ENCODE assay signal across 16 cellular contexts in the genomic region with DNA sequence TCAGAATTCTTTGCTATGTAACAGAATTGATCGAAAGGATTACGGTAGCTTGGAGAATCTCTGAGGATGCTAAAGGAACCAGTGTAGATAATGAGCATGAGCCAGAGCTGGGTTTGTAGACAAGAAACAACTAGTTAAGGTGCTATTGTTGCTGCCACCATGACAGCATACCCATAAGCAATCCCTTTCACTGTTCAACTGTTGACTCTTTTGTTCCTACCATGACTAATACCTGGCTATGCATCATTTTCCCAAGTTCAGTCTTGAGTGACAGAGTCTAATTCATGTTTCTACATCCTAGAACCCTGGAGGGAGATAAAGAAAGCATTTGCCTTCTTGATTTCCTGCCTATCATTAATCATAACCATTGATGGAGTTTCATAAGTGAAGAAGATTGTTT.
"Had no signal": no experiment of that assay in that cellular context is flagged by ENCODE, and none has a peak within 500 bp of the region (broad histone marks: within the 10 kb centered on the region; RNA-seq: fewer than 3 reads in every experiment).

No MANE protein-coding gene starts in this region.

- H3K4me1 ChIP-seq: ascending aorta, left lung, upper lobe of left lung had no signal

- H3K27ac ChIP-seq: ascending aorta, left lung, thoracic aorta, upper lobe of left lung had no signal

- H3K27me3 Mint-ChIP-seq: activated CD4-positive, alpha-beta T cell treated with anti-CD3 and anti-CD28 coated beads, Interleukin-2, amount 10 ng/mL, durations not matched to agents 24 days and 14 days; activated CD8-positive, alpha-beta T cell treated with anti-CD3 and anti-CD28 coated beads for 36 hours; activated naive CD4-positive, alpha-beta T cell treated with anti-CD3 and anti-CD28 coated beads, Interleukin-2, amount 10 ng/mL, durations not matched to agents 7 days and 5 days; activated naive CD8-positive, alpha-beta T cell treated with anti-CD3 and anti-CD28 coated beads, Interleukin-2, amount 50 U/mL, for 24 hours; effector memory CD8-positive, alpha-beta T cell; stimulated activated naive B cell treated with anti-CD40 and anti-IgM and Interleukin-4, amounts not matched to agents 10 μg/mL and 1 μg/mL and 100 μg/mL, for 72 hours had no signal

- H3K9me3 ChIP-seq: ascending aorta, left lung, thoracic aorta, upper lobe of left lung had no signal

- H3K36me3 Mint-ChIP-seq: activated naive CD4-positive, alpha-beta T cell treated with anti-CD3 and anti-CD28 coated beads, Interleukin-2, amount 10 ng/mL, durations not matched to agents 7 days and 5 days; stimulated activated naive B cell treated with anti-CD40 and anti-IgM and Interleukin-4, amounts not matched to agents 10 μg/mL and 1 μg/mL and 100 μg/mL, for 72 hours had no signal

- H3K9me3 Mint-ChIP-seq: activated CD4-positive, alpha-beta T cell treated with anti-CD3 and anti-CD28 coated beads, Interleukin-2, amount 10 ng/mL, durations not matched to agents 24 days and 14 days; stimulated activated naive B cell treated with anti-CD40 and anti-IgM and Interleukin-4, amounts not matched to agents 10 μg/mL and 1 μg/mL and 100 μg/mL, for 72 hours had no signal

- H3K4me3 ChIP-seq: ascending aorta, left lung, thoracic aorta, upper lobe of left lung had no signal

- H3K27me3 ChIP-seq: ascending aorta, left lung, upper lobe of left lung had no signal

- H3K36me3 ChIP-seq: ascending aorta, left lung, thoracic aorta, upper lobe of left lung had no signal

- H3K4me3 Mint-ChIP-seq: activated CD4-positive, alpha-beta T cell treated with anti-CD3 and anti-CD28 coated beads, Interleukin-2, amount 10 ng/mL, durations not matched to agents 24 days and 14 days; activated CD8-positive, alpha-beta T cell treated with anti-CD3 and anti-CD28 coated beads for 36 hours; activated naive CD4-positive, alpha-beta T cell treated with anti-CD3 and anti-CD28 coated beads, Interleukin-2, amount 10 ng/mL, durations not matched to agents 7 days and 5 days; activated naive CD8-positive, alpha-beta T cell treated with anti-CD3 and anti-CD28 coated beads, Interleukin-2, amount 50 U/mL, for 24 hours; effector memory CD8-positive, alpha-beta T cell; stimulated activated naive B cell treated with anti-CD40 and anti-IgM and Interleukin-4, amounts not matched to agents 10 μg/mL and 1 μg/mL and 100 μg/mL, for 72 hours had no signal

- H3K27ac Mint-ChIP-seq: activated CD4-positive, alpha-beta T cell treated with anti-CD3 and anti-CD28 coated beads, Interleukin-2, amount 10 ng/mL, durations not matched to agents 24 days and 14 days; activated CD8-positive, alpha-beta T cell treated with anti-CD3 and anti-CD28 coated beads for 36 hours; activated naive CD4-positive, alpha-beta T cell treated with anti-CD3 and anti-CD28 coated beads, Interleukin-2, amount 10 ng/mL, durations not matched to agents 7 days and 5 days; activated naive CD8-positive, alpha-beta T cell treated with anti-CD3 and anti-CD28 coated beads, Interleukin-2, amount 50 U/mL, for 24 hours; effector memory CD8-positive, alpha-beta T cell; stimulated activated naive B cell treated with anti-CD40 and anti-IgM and Interleukin-4, amounts not matched to agents 10 μg/mL and 1 μg/mL and 100 μg/mL, for 72 hours had no signal

- H3K4me1 Mint-ChIP-seq: activated CD4-positive, alpha-beta T cell treated with anti-CD3 and anti-CD28 coated beads, Interleukin-2, amount 10 ng/mL, durations not matched to agents 24 days and 14 days; activated naive CD4-positive, alpha-beta T cell treated with anti-CD3 and anti-CD28 coated beads, Interleukin-2, amount 10 ng/mL, durations not matched to agents 7 days and 5 days; activated naive CD8-positive, alpha-beta T cell treated with anti-CD3 and anti-CD28 coated beads, Interleukin-2, amount 50 U/mL, for 24 hours; stimulated activated naive B cell treated with anti-CD40 and anti-IgM and Interleukin-4, amounts not matched to agents 10 μg/mL and 1 μg/mL and 100 μg/mL, for 72 hours had no signal

- DNase-seq: activated CD4-positive, alpha-beta T cell treated with anti-CD3 and anti-CD28 coated beads, Interleukin-2, amount 10 ng/mL, durations not matched to agents 24 days and 14 days; activated CD8-positive, alpha-beta T cell treated with anti-CD3 and anti-CD28 coated beads for 36 hours; activated naive CD4-positive, alpha-beta T cell treated with anti-CD3 and anti-CD28 coated beads, Interleukin-2, amount 10 ng/mL, durations not matched to agents 7 days and 5 days; activated naive CD8-positive, alpha-beta T cell treated with anti-CD3 and anti-CD28 coated beads, Interleukin-2, amount 50 U/mL, for 24 hours; activated T-cell treated with anti-CD3 and anti-CD28 coated beads, Interleukin-2, amount 50 U/mL, for 1 hour; effector memory CD8-positive, alpha-beta T cell; head of caudate nucleus; left lung; occipital lobe; posterior cingulate gyrus; retina; stimulated activated naive B cell treated with anti-CD40 and anti-IgM and Interleukin-4, amounts not matched to agents 10 μg/mL and 1 μg/mL and 100 μg/mL, for 72 hours; T-helper 9 cell; upper lobe of left lung had no signal
